In the genomic region with DNA sequence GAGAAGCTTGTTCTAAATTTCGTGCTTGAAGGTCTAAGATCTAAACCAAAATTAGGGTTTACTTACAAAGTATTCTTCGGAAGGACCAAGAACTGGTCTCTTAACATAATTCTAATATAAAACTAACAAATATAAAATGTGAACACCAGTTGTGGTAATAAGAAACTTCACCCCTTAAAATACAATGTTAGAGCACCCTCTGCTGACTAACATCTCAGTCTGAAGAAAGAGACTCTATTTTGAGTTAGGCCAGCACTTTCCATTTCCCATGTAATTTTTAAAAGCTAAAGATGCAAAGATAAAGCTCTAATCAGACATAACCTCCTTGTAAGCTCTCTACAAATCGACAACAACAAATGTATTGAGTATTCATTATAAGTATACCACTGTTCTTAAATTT, we compare ENCODE assay signal across 8 cellular contexts. TPM values are rescaled to one million over a fixed set of nuclear protein-coding genes. Genes with fewer than 3 reads are reported as not detected.
DNase-seq lines count a peak whose midpoint lies in the region; ATAC-seq and TF ChIP-seq lines count a peak whose summit lies in the region.

No MANE protein-coding gene starts in this region.

- DNase-seq in left ventricle myocardium inferior (no peak), Right ventricle myocardium inferior (ENCODE audit: missing footprints) (no peak), RWPE1 (ENCODE audit: low spot score) (peak; percentile 22), fibroblast of the aortic adventitia (ENCODE audit: low read depth) (peak; percentile 79), tibial artery (no peak), GM19238 (ENCODE audit: insufficient read length, low spot score) (no peak)

- no peaks in the 10 kb centered on the region for H3K9me3 ChIP-seq in left ventricle myocardium inferior (replicated peaks)
- H3K9me3 ChIP-seq in tibial artery = no peaks in the 10 kb centered on the region

- H3K27ac ChIP-seq in left ventricle myocardium inferior (replicated peaks) (no peak overlapping the region), RWPE1 (no peak overlapping the region), tibial artery (no peak overlapping the region)

- H3K4me3 ChIP-seq in left ventricle myocardium inferior = no peak overlapping the region
- H3K4me3 ChIP-seq in fibroblast of the aortic adventitia (ENCODE audit: low read depth, low read length) = no peak overlapping the region
- H3K4me3 ChIP-seq in tibial artery = no peak overlapping the region

- ATAC-seq in Right ventricle myocardium inferior = no peak
- ATAC-seq in GM18858 (IDR thresholded peaks at IDR 0.05; ENCODE audit: unreplicated experiment) = no peak
- ATAC-seq in HG03095 (IDR thresholded peaks at IDR 0.05; ENCODE audit: unreplicated experiment) = no peak

- peak; percentile 67 for TF ChIP-seq CTCF in left ventricle myocardium inferior (IDR thresholded peaks at IDR 0.05; ENCODE audit: borderline replicate concordance)
- TF ChIP-seq CTCF in RWPE1 (conservative IDR thresholded peaks at IDR 0.05; ENCODE audit: low read depth) = peak; percentile 52
- peak; percentile 58 for TF ChIP-seq CTCF in fibroblast of the aortic adventitia (IDR thresholded peaks at IDR 0.05; ENCODE audit: insufficient read depth, low read length)
- peak; percentile 29 to 32 for TF ChIP-seq CTCF in tibial artery (IDR thresholded peaks at IDR 0.05)

- H3K27me3 ChIP-seq in left ventricle myocardium inferior (ENCODE audit: low read depth) = no peaks in the 10 kb centered on the region
- H3K27me3 ChIP-seq in tibial artery = no peaks in the 10 kb centered on the region

- peaks cover 9% of the 10 kb centered on the region for H3K4me1 ChIP-seq in left ventricle myocardium inferior
- no peaks in the 10 kb centered on the region for H3K4me1 ChIP-seq in tibial artery

- CTCF ChIA-PET in RWPE1 (lab: Yijun Ruan, JAX) = interaction anchor here (0.5 to 1.2 kb wide), 4 partner anchors 211 to 651 kb away, joined by 3 to 6 read pairs (median 4); no protein-coding TSS in a partner anchor

- intact Hi-C loops in left ventricle myocardium inferior (cut with micrococcal nuclease) = no loop called here
- intact Hi-C loops in Right ventricle myocardium inferior (cut with DNase I) = loop anchor here (10.0 kb wide), 3 partner anchors 566 to 866 kb away; no protein-coding TSS in a partner anchor
- intact Hi-C loops in tibial artery (cut with DNase I; ENCODE audit: low total_unique reads) = no loop called here

- POLR2A ChIA-PET in RWPE1 (lab: Yijun Ruan, JAX; ENCODE audit: low non-redundant PET) = no interaction called here

- no peaks in the 10 kb centered on the region for H3K36me3 ChIP-seq in left ventricle myocardium inferior
- H3K36me3 ChIP-seq in tibial artery = no peaks in the 10 kb centered on the region

RNA-seq across cellular contexts. Expression of gene ATG5, which starts 24.6 kb away (rescaled TPM):
- 18.0 TPM for total RNA-seq in left ventricle myocardium inferior
- total RNA-seq in Right ventricle myocardium inferior = 19.2 TPM
- 31.0 and 45.4 TPM in 2 replicates for total RNA-seq in fibroblast of the aortic adventitia (ENCODE audit: low replicate concordance)

RNA-seq across cellular contexts. Expression of gene CRYBG1, which starts 59.6 kb away (rescaled TPM):
- total RNA-seq in left ventricle myocardium inferior (1.3 TPM), Right ventricle myocardium inferior (1.8 TPM), fibroblast of the aortic adventitia (ENCODE audit: low replicate concordance) (19.3 and 105 TPM in 2 replicates)

Comparison
In these comparisons a context has a peak if more than half of its experiments do, and no peak if none do; other contexts are left out.
1. DNase-seq: peak in RWPE1 (single experiment) and fibroblast of the aortic adventitia (single experiment); none in left ventricle myocardium inferior (single experiment), Right ventricle myocardium inferior (single experiment), tibial artery (0 of 2) and GM19238 (single experiment).
2. Peak in every context shown above with its lines, with median percentiles within 50 percentile points of each other: CTCF ChIP-seq.